ENCODE assay signal across 9 cellular contexts in the genomic region with DNA sequence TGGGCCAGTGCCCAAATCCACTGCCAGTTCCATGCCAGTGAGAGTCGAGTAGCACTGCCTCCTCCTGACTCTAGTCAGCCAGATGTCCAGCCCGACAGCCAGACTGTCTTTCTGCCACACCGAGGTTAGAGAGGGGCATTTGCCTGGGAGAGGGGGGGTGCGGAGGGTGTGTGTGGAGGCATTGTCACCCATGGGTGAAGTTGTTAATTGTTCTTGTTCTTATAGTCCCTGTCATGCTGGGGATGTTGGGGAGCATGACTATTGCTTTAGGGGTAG. TPM values are rescaled to one million over a fixed set of nuclear protein-coding genes. Genes with fewer than 3 reads are reported as not detected.
DNase-seq lines count a peak whose midpoint lies in the region; ATAC-seq, FAIRE-seq and TF ChIP-seq lines count a peak whose summit lies in the region.
"Had no signal": no experiment of that assay in that cellular context is flagged by ENCODE, and none has a peak within 500 bp of the region (broad histone marks: within the 10 kb centered on the region; RNA-seq: fewer than 3 reads in every experiment).

No MANE protein-coding gene starts in this region.

- H3K27ac Mint-ChIP-seq in activated CD8-positive, alpha-beta T cell treated with anti-CD3 and anti-CD28 coated beads, Interleukin-2, amount 10 ng/mL, durations not matched to agents 7 days and 5 days: peak overlapping the region; percentile 87

- no peaks in the 10 kb centered on the region for H3K27me3 ChIP-seq in HAP-1 (ENCODE audit: low read depth)
- no peaks in the 10 kb centered on the region for H3K27me3 ChIP-seq in right atrium auricular region
- no peaks in the 10 kb centered on the region for H3K27me3 ChIP-seq in small intestine (ENCODE audit: control insufficient read depth in 2 of 2, insufficient read depth in 2 of 2, low read length in 2 of 2)

- H3K36me3 ChIP-seq in HAP-1 (replicated peaks) (peaks cover 38% of the 10 kb centered on the region), right atrium auricular region (peaks cover 44% of the 10 kb centered on the region), small intestine (ENCODE audit: control insufficient read depth in 2 of 2, insufficient read depth in 2 of 2, low read length in 2 of 2) (peaks cover 4 to 13% of the 10 kb centered on the region in 2 donors)

- peak overlapping the region; percentile 90 for H3K4me3 Mint-ChIP-seq in activated CD8-positive, alpha-beta T cell treated with anti-CD3 and anti-CD28 coated beads, Interleukin-2, amount 10 ng/mL, durations not matched to agents 7 days and 5 days

- H3K27ac ChIP-seq in right atrium auricular region (peak overlapping the region; percentile 94 to 95), small intestine (ENCODE audit: low read depth in 1 of 2, low read length in 1 of 2) (peak overlapping the region; percentile 88 to 94)

- FAIRE-seq in small intestine (lab: Jason Lieb, UNC): no peak

- H3K4me1 ChIP-seq in HAP-1: peaks cover 11% of the 10 kb centered on the region; the same call in 1 of the 2 replicates
- H3K4me1 ChIP-seq in right atrium auricular region: peaks cover 0 to 50% of the 10 kb centered on the region in 2 donors
- peaks cover 0 to 11% of the 10 kb centered on the region in 2 donors for H3K4me1 ChIP-seq in small intestine (ENCODE audit: control insufficient read depth in 2 of 2, insufficient read depth in 1 of 2, low read depth in 1 of 2, low read length in 1 of 2)

- in situ Hi-C loops in HAP-1 (cut with MboI; ENCODE audit: low sequenced_read_pairs): no loop called here

- DNase-seq in HAP-1 (ENCODE audit: low spot score in 2 of 2) (no peak), right atrium auricular region (ENCODE audit: low spot score) (no peak), small intestine (no peak), NCI-H1092 (lab: John Stamatoyannopoulos, UW) (no peak), AG20443 (ENCODE audit: low spot score) (no peak)
- DNase-seq in activated CD8-positive, alpha-beta T cell treated with anti-CD3 and anti-CD28 coated beads, Interleukin-2, amount 10 ng/mL, durations not matched to agents 7 days and 5 days: no peak
- no peak for DNase-seq in stimulated activated CD4-positive, alpha-beta T cell treated with anti-CD3 and anti-CD28 coated beads, Interleukin-4, amount 100 ng/mL, for 4 hours
- DNase-seq: NCI-H82 had no signal

- H3K36me3 Mint-ChIP-seq in activated CD8-positive, alpha-beta T cell treated with anti-CD3 and anti-CD28 coated beads, Interleukin-2, amount 10 ng/mL, durations not matched to agents 7 days and 5 days (ENCODE audit: low read depth): peaks cover 28% of the 10 kb centered on the region

- CTCF ChIA-PET in activated CD8-positive, alpha-beta T cell treated with anti-CD3 and anti-CD28 coated beads, Interleukin-2, amount 10 ng/mL, durations not matched to agents 7 days and 5 days (lab: Charles Lee): interaction anchor here (0.8 to 8.1 kb wide), 14 partner anchors 8 to 722 kb away, joined by 3 to 118 read pairs (median 6); a partner anchor contains a TSS

- H3K9me3 Mint-ChIP-seq in activated CD8-positive, alpha-beta T cell treated with anti-CD3 and anti-CD28 coated beads, Interleukin-2, amount 10 ng/mL, durations not matched to agents 7 days and 5 days (ENCODE audit: insufficient read depth): no peaks in the 10 kb centered on the region

- H3K4me3 ChIP-seq in HAP-1 (peak overlapping the region; percentile 92), right atrium auricular region (peak overlapping the region in 1 of 2 donors; percentile 84), small intestine (ENCODE audit: low read depth in 1 of 2, low read length in 2 of 2) (peak overlapping the region in 1 of 2 donors; percentile 67)

- no peaks in the 10 kb centered on the region for H3K9me3 ChIP-seq in HAP-1
- no peaks in the 10 kb centered on the region for H3K9me3 ChIP-seq in right atrium auricular region
- H3K9me3 ChIP-seq in small intestine (ENCODE audit: control insufficient read depth, low read depth): no peaks in the 10 kb centered on the region

- TF ChIP-seq CTCF in right atrium auricular region (IDR thresholded peaks at IDR 0.05): no peak

- no peak for ATAC-seq in activated CD8-positive, alpha-beta T cell treated with anti-CD3 and anti-CD28 coated beads, Interleukin-2, amount 10 ng/mL, durations not matched to agents 7 days and 5 days
- ATAC-seq in HG03039 (IDR thresholded peaks at IDR 0.05; ENCODE audit: unreplicated experiment): no peak

- POLR2A ChIA-PET in activated CD8-positive, alpha-beta T cell treated with anti-CD3 and anti-CD28 coated beads, Interleukin-2, amount 10 ng/mL, durations not matched to agents 7 days and 5 days (lab: Charles Lee): interaction anchor here (0.6 to 3.3 kb wide), 3 partner anchors 18 to 647 kb away, joined by 3 to 37 read pairs (median 6); a partner anchor contains a TSS

- H3K27me3 Mint-ChIP-seq in activated CD8-positive, alpha-beta T cell treated with anti-CD3 and anti-CD28 coated beads, Interleukin-2, amount 10 ng/mL, durations not matched to agents 7 days and 5 days (ENCODE audit: low read depth): no peaks in the 10 kb centered on the region

- H3K4me1 Mint-ChIP-seq in activated CD8-positive, alpha-beta T cell treated with anti-CD3 and anti-CD28 coated beads, Interleukin-2, amount 10 ng/mL, durations not matched to agents 7 days and 5 days (ENCODE audit: low read depth): peaks cover 37% of the 10 kb centered on the region

- 59 to 66% (median 62%) methylated on average over 4 of the region's 4 CpGs for WGBS in small intestine, 3 donors

RNA-seq across cellular contexts. Expression of a gene that starts 1.1 kb away (rescaled TPM):
- total RNA-seq in activated CD8-positive, alpha-beta T cell treated with anti-CD3 and anti-CD28 coated beads, Interleukin-2, amount 10 ng/mL, durations not matched to agents 7 days and 5 days: 10 to 100 TPM; 22.1 to 22.9 TPM
- total RNA-seq in right atrium auricular region: 10 to 100 TPM; 21.3 to 25.7 TPM
- polyA plus RNA-seq in small intestine: 10 to 100 TPM in 2 of 3 donors, 1 to 10 TPM in 1; 8.1 to 20.9 (median 13.0) TPM

RNA-seq across cellular contexts. Expression of a gene that starts 1.2 kb away (rescaled TPM):
- 10 to 100 TPM; 52.6 to 56.4 TPM for total RNA-seq in activated CD8-positive, alpha-beta T cell treated with anti-CD3 and anti-CD28 coated beads, Interleukin-2, amount 10 ng/mL, durations not matched to agents 7 days and 5 days
- 10 to 100 TPM; 64.1 to 76.3 TPM for total RNA-seq in right atrium auricular region
- 100 to 1,000 TPM in 2 of 3 donors, 10 to 100 TPM in 1; 63.4 to 176 (median 166) TPM for polyA plus RNA-seq in small intestine

RNA-seq across cellular contexts. Expression of a gene that starts 3.9 kb away (rescaled TPM):
- under 1 TPM; 0.61 to 0.89 TPM for total RNA-seq in activated CD8-positive, alpha-beta T cell treated with anti-CD3 and anti-CD28 coated beads, Interleukin-2, amount 10 ng/mL, durations not matched to agents 7 days and 5 days
- not detected for total RNA-seq in right atrium auricular region
- under 1 TPM in 1 of 3 donors, not detected in 2; 0.52 TPM for polyA plus RNA-seq in small intestine

RNA-seq across cellular contexts. Expression of a gene that starts 17.7 kb away (rescaled TPM):
- total RNA-seq in activated CD8-positive, alpha-beta T cell treated with anti-CD3 and anti-CD28 coated beads, Interleukin-2, amount 10 ng/mL, durations not matched to agents 7 days and 5 days: 10 to 100 TPM; 21.6 to 21.7 TPM
- 10 to 100 TPM; 34.6 to 48.5 TPM for total RNA-seq in right atrium auricular region
- polyA plus RNA-seq in small intestine: 10 to 100 TPM; 26.8 to 31.2 (median 28.6) TPM

RNA-seq across cellular contexts. Expression of a gene that starts 18.2 kb away (rescaled TPM):
- total RNA-seq in activated CD8-positive, alpha-beta T cell treated with anti-CD3 and anti-CD28 coated beads, Interleukin-2, amount 10 ng/mL, durations not matched to agents 7 days and 5 days: 100 to 1,000 TPM; 448 to 450 TPM
- 100 to 1,000 TPM; 273 to 370 TPM for total RNA-seq in right atrium auricular region
- 100 to 1,000 TPM in 1 of 3 donors, 10 to 100 TPM in 2; 82.1 to 103 (median 88.9) TPM for polyA plus RNA-seq in small intestine
